20 cellular contexts compared by ENCODE assay signal in the genomic region with DNA sequence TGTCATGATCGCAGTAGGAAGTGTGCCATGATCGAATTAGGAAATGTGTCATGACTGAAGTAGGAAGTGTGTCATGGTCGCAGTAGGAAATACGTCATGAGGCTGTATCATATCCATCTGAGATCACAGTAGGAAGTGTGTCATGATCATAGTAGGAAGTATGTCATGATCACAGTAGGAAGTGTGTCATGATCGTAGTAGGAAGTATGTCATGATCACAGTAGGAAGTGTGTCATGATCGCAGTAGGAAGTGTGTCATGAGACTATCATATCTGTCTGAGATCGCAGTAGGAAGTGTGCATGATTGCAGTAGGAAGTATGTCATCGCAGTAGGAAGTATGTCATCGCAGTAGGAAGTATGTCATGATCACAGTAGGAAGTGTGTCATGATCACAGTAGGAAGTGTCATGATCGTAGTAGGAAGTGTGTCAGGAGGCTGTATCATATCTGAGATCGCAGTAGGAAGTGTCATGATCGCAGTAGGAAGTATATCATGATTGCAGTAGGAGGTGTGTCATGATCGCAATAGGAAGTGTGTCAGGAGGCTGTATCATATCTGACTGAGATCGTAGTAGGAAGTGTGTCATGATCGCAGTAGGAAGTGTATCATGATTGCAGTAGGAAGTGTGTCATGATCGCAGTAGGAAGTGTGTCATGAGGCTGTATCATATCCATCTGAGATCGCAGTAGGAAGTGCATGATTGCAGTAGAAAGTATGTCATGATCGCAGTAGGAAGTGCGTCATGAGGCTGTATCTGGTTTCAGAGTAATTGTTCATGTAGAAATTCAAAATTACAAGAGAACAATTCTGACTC.
"Had no signal": no experiment of that assay in that cellular context is flagged by ENCODE, and none has a peak within 500 bp of the region (broad histone marks: within the 10 kb centered on the region; RNA-seq: fewer than 3 reads in every experiment).

No MANE protein-coding gene starts in this region.

- H3K9me3 ChIP-seq: breast epithelium, left ventricle myocardium inferior, ovary, prostate gland, thoracic aorta, upper lobe of left lung had no signal

- H3K27ac ChIP-seq: breast epithelium, left ventricle myocardium inferior, ovary, prostate gland, thoracic aorta, upper lobe of left lung had no signal

- ATAC-seq: activated CD8-positive, alpha-beta T cell treated with anti-CD3 and anti-CD28 coated beads for 36 hours; activated T-cell treated with anti-CD3 and anti-CD28 coated beads, Interleukin-2, amount 50 U/mL, for 4 hours; activated T-helper 17 cell treated with anti-CD3 and anti-CD28 coated beads, Interleukin-2, amount 50 U/mL, for 72 hours; SK-N-SH treated with all-trans-retinoic acid at 6 μM for 48 hours; T-helper 17 cell had no signal

- H3K27me3 ChIP-seq: breast epithelium, ovary, upper lobe of left lung had no signal

- H3K4me1 ChIP-seq: breast epithelium, prostate gland had no signal

- DNase-seq: activated CD4-positive, alpha-beta T cell treated with anti-CD3 and anti-CD28 coated beads for 1 hour; activated CD4-positive, alpha-beta T cell treated with anti-CD3 and anti-CD28 coated beads, Interleukin-2, amount 50 U/mL, for 1 hour; activated CD8-positive, alpha-beta T cell treated with anti-CD3 and anti-CD28 coated beads for 36 hours; activated gamma-delta T cell treated with Interleukin-2 at 50 U/mL for 16 hours; activated naive CD4-positive, alpha-beta T cell treated with anti-CD3 and anti-CD28 coated beads, Interleukin-2, amount 50 U/mL, for 16 hours; activated T-cell treated with anti-CD3 and anti-CD28 coated beads, Interleukin-2, amount 50 U/mL, for 4 hours; effector CD4-positive, alpha-beta T cell; hypothalamus; immature natural killer cell; left ventricle myocardium inferior; ovary; stimulated activated naive CD4-positive, alpha-beta T cell treated with Interleukin-2 at 50 U/mL for 16 hours; T-helper 17 cell; T1000; upper lobe of left lung had no signal

- H3K36me3 ChIP-seq: breast epithelium, ovary had no signal

- H3K4me3 ChIP-seq: breast epithelium, left ventricle myocardium inferior, ovary, prostate gland, thoracic aorta, upper lobe of left lung had no signal
